ENCODE assay signal across 16 cellular contexts in genomic region chr5:111739423-111739822, GRCh38. TPM values are rescaled to one million over a fixed set of nuclear protein-coding genes. Genes with fewer than 3 reads are reported as not detected.
DNase-seq lines count a peak whose midpoint lies in the region; ATAC-seq, FAIRE-seq and TF ChIP-seq lines count a peak whose summit lies in the region.
"Had no signal": no experiment of that assay in that cellular context is flagged by ENCODE, and none has a peak within 500 bp of the region (broad histone marks: within the 10 kb centered on the region; RNA-seq: fewer than 3 reads in every experiment).

No MANE protein-coding gene starts in this region.

- no peak for TF ChIP-seq EP300 in Ishikawa (IDR thresholded peaks at IDR 0.05; ENCODE audit: borderline replicate concordance)

- no peak for DNase-seq in GM12891 (ENCODE audit: insufficient read length, low spot score)
- DNase-seq in glutamatergic neuron, result no peak
- peak; percentile 65 for DNase-seq in renal cortical epithelial cell (ENCODE audit: low read depth)
- DNase-seq in KG1 (lab: John Stamatoyannopoulos, UW), result no peak
- DNase-seq: DMS79, MM.1S, NCI-H1092, NCI-H1436 treated with DMSO at 0.1 percent for 48 hours, NCI-H2029, NCI-H345, NCI-H524 treated with DMSO at 0.1 percent for 48 hours had no signal

- peak overlapping the region; percentile 94 for H3K27ac Mint-ChIP-seq in glutamatergic neuron (ENCODE audit: unreplicated experiment)
- no peak overlapping the region for H3K27ac Mint-ChIP-seq in activated T-helper 17 cell treated with anti-CD3 and anti-CD28 coated beads, Interleukin-2, amount 50 U/mL, for 72 hours
- H3K27ac Mint-ChIP-seq: CD14-positive monocyte had no signal

- peaks cover 72% of the 10 kb centered on the region for H3K4me1 Mint-ChIP-seq in glutamatergic neuron (ENCODE audit: low read depth, unreplicated experiment)
- peaks cover 4% of the 10 kb centered on the region for H3K4me1 Mint-ChIP-seq in activated T-helper 17 cell treated with anti-CD3 and anti-CD28 coated beads, Interleukin-2, amount 50 U/mL, for 72 hours

- H3K9me3 Mint-ChIP-seq in glutamatergic neuron (ENCODE audit: unreplicated experiment), result no peaks in the 10 kb centered on the region
- no peaks in the 10 kb centered on the region for H3K9me3 Mint-ChIP-seq in activated T-helper 17 cell treated with anti-CD3 and anti-CD28 coated beads, Interleukin-2, amount 50 U/mL, for 72 hours
- H3K9me3 Mint-ChIP-seq: CD14-positive monocyte had no signal

- peak; percentile 9 for FAIRE-seq in GM12891 (lab: Jason Lieb, UNC)
- FAIRE-seq: G401.6 had no signal

- H3K4me3 Mint-ChIP-seq in glutamatergic neuron (ENCODE audit: unreplicated experiment), result no peak overlapping the region
- no peak overlapping the region for H3K4me3 Mint-ChIP-seq in activated T-helper 17 cell treated with anti-CD3 and anti-CD28 coated beads, Interleukin-2, amount 50 U/mL, for 72 hours
- H3K4me3 Mint-ChIP-seq: CD14-positive monocyte had no signal

- H3K27me3 Mint-ChIP-seq in glutamatergic neuron (ENCODE audit: unreplicated experiment), result peaks cover 4% of the 10 kb centered on the region
- peaks cover 17% of the 10 kb centered on the region for H3K27me3 Mint-ChIP-seq in activated T-helper 17 cell treated with anti-CD3 and anti-CD28 coated beads, Interleukin-2, amount 50 U/mL, for 72 hours

- TF ChIP-seq RAD21 in Ishikawa (IDR thresholded peaks at IDR 0.05; ENCODE audit: low read depth), result no peak

- TF ChIP-seq CTCF in glutamatergic neuron (IDR thresholded peaks at IDR 0.05; ENCODE audit: partially characterized antibody, unreplicated experiment), result no peak

- TF ChIP-seq POLR2A in GM12891 (IDR thresholded peaks at IDR 0.05; ENCODE audit: low read depth, low read length), result no peak

- no peaks in the 10 kb centered on the region for H3K36me3 Mint-ChIP-seq in glutamatergic neuron (ENCODE audit: unreplicated experiment)
- H3K36me3 Mint-ChIP-seq in activated T-helper 17 cell treated with anti-CD3 and anti-CD28 coated beads, Interleukin-2, amount 50 U/mL, for 72 hours (ENCODE audit: low read depth), result no peaks in the 10 kb centered on the region

- ATAC-seq in GM18870 (IDR thresholded peaks at IDR 0.05; ENCODE audit: unreplicated experiment), result no peak
- no peak for ATAC-seq in activated T-helper 17 cell treated with anti-CD3 and anti-CD28 coated beads, Interleukin-2, amount 50 U/mL, for 72 hours (replicated peaks)

TF ChIP-seq in GM12891, 5 proteins besides CTCF, POLR2A, EP300 and RAD21:
- TF ChIP-seq POLR2AphosphoS5 (IDR thresholded peaks at IDR 0.05; ENCODE audit: low read depth, low read length), result no peak
- TF ChIP-seq POU2F2 (IDR thresholded peaks at IDR 0.05; ENCODE audit: low read depth, low read length), result no peak
- TF ChIP-seq TAF1 (IDR thresholded peaks at IDR 0.05; ENCODE audit: low read depth, low read length), result no peak
- TF ChIP-seq SPI1 (IDR thresholded peaks at IDR 0.05; ENCODE audit: low read depth, low read length), result no peak
- no peak for TF ChIP-seq PAX5 (IDR thresholded peaks at IDR 0.05; ENCODE audit: insufficient read depth, low read length, severe bottlenecking)

TF ChIP-seq in Ishikawa, 13 proteins besides CTCF, POLR2A, EP300 and RAD21:
- no peak for TF ChIP-seq FOXM1 (IDR thresholded peaks at IDR 0.05; ENCODE audit: borderline replicate concordance, low read depth)
- TF ChIP-seq USF1 (IDR thresholded peaks at IDR 0.05), result 0 out of 2 replicates have a peak, but pooled peaks have one; percentile 14
TF ChIP-seq in Ishikawa: peak in this region for 1.

RNA-seq across cellular contexts. Expression of gene NREP, which starts 17.6 kb away (rescaled TPM):
- polyA plus RNA-seq in GM12891 (2012; ENCODE audit: low read depth, missing spikeins), result 20.6 TPM
- total RNA-seq in glutamatergic neuron (ENCODE audit: unreplicated experiment) (904 TPM), renal cortical epithelial cell (50.5 and 85.8 TPM in 2 replicates)
- total RNA-seq in activated T-helper 17 cell treated with anti-CD3 and anti-CD28 coated beads, Interleukin-2, amount 50 U/mL, for 72 hours, result 10 to 100 TPM in 1 of 2 donors, 1 to 10 TPM in 1; 8.5 to 18.2 TPM

Comparison
In these comparisons a context has a peak if more than half of its experiments do, and no peak if none do; other contexts are left out.
1. RNA of gene NREP, which starts 17.6 kb away (total RNA-seq): 904 TPM in glutamatergic neuron (single experiment); 50.5 to 85.8 TPM in renal cortical epithelial cell and 8.5 to 18.2 TPM in activated T-helper 17 cell treated with anti-CD3 and anti-CD28 coated beads, Interleukin-2, amount 50 U/mL, for 72 hours; every median in the first group is over 10 times any median in the second.